ENCODE assay signal across 30 cellular contexts in the genomic region with DNA sequence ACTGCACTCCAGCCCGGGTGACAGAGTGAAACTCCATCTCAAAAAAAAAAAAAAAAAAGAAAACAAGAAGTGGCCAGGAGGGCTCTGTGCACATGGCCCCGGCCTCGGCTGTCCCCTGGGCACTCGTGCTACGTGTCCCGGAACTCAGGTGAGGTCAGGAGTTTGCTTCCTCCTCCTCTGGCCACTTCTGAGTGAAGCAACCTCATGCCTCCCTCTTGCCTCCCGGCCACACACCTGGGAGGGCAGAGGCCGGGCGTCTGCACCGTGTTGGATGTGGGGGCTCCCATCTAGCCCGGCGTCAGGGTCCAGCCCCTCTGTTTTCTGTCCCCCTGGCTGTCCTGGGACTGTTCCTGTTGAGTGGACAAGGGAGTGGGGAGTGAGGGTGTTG.
"Had no signal": no experiment of that assay in that cellular context is flagged by ENCODE, and none has a peak within 500 bp of the region (broad histone marks: within the 10 kb centered on the region; RNA-seq: fewer than 3 reads in every experiment).

No MANE protein-coding gene starts in this region.

- H3K36me3 ChIP-seq: ovary had no signal

- H3K4me3 Mint-ChIP-seq: activated CD8-positive, alpha-beta T cell treated with anti-CD3 and anti-CD28 coated beads for 36 hours; activated naive CD8-positive, alpha-beta T cell treated with anti-CD3 and anti-CD28 coated beads, Interleukin-2, amount 50 U/mL, for 24 hours; activated T-cell treated with anti-CD3 and anti-CD28 coated beads, Interleukin-2, amount 50 U/mL, for 4 hours; activated T-helper 17 cell treated with anti-CD3 and anti-CD28 coated beads, Interleukin-2, amount 50 U/mL, for 72 hours; natural killer cell treated with Interleukin-12 subunit alpha and Interleukin-12 subunit beta and Interleukin-15 and Interleukin-18, amount 100 ng/mL, for 72 hours; stimulated activated memory B cell treated with anti-CD40 and anti-IgM and Interleukin-4, amounts not matched to agents 10 μg/mL and 1 μg/mL and 100 μg/mL, for 72 hours; stimulated activated naive CD8-positive, alpha-beta T cell treated with anti-CD3 and anti-CD28 coated beads, Interleukin-15, amount 100 ng/mL, for 72 hours had no signal

- H3K27ac Mint-ChIP-seq: activated CD8-positive, alpha-beta T cell treated with anti-CD3 and anti-CD28 coated beads for 36 hours; activated naive CD8-positive, alpha-beta T cell treated with anti-CD3 and anti-CD28 coated beads, Interleukin-2, amount 50 U/mL, for 24 hours; activated T-helper 17 cell treated with anti-CD3 and anti-CD28 coated beads, Interleukin-2, amount 50 U/mL, for 72 hours; natural killer cell treated with Interleukin-12 subunit alpha and Interleukin-12 subunit beta and Interleukin-15 and Interleukin-18, amount 100 ng/mL, for 72 hours; progenitor cell of endocrine pancreas; stimulated activated memory B cell treated with anti-CD40 and anti-IgM and Interleukin-4, amounts not matched to agents 10 μg/mL and 1 μg/mL and 100 μg/mL, for 72 hours; stimulated activated naive CD8-positive, alpha-beta T cell treated with anti-CD3 and anti-CD28 coated beads, Interleukin-15, amount 100 ng/mL, for 72 hours had no signal

- H3K4me1 Mint-ChIP-seq: activated T-helper 17 cell treated with anti-CD3 and anti-CD28 coated beads, Interleukin-2, amount 50 U/mL, for 72 hours; stimulated activated memory B cell treated with anti-CD40 and anti-IgM and Interleukin-4, amounts not matched to agents 10 μg/mL and 1 μg/mL and 100 μg/mL, for 72 hours; stimulated activated naive CD8-positive, alpha-beta T cell treated with anti-CD3 and anti-CD28 coated beads, Interleukin-15, amount 100 ng/mL, for 72 hours had no signal

- H3K4me3 ChIP-seq: esophagus squamous epithelium, hepatocyte, ovary, sigmoid colon, smooth muscle cell had no signal

- DNase-seq: activated CD4-positive, alpha-beta T cell treated with anti-CD3 and anti-CD28 coated beads, Interleukin-2, amount 50 U/mL, for 1 hour; activated CD8-positive, alpha-beta T cell treated with anti-CD3 and anti-CD28 coated beads for 36 hours; activated gamma-delta T cell treated with Interleukin-2 at 50 U/mL for 16 hours; activated naive CD4-positive, alpha-beta T cell treated with anti-CD3 and anti-CD28 coated beads, Interleukin-2, amount 50 U/mL, for 16 hours; activated naive CD8-positive, alpha-beta T cell treated with anti-CD3 and anti-CD28 coated beads, Interleukin-2, amount 50 U/mL, for 24 hours; activated T-cell treated with anti-CD3 and anti-CD28 coated beads, Interleukin-2, amount 50 U/mL, for 4 hours; amygdala; central memory CD4-positive, alpha-beta T cell; dermis blood vessel endothelial cell; effector CD4-positive, alpha-beta T cell; esophagus squamous epithelium; islet precursor cell; left cardiac atrium; mesendoderm; ovary; sigmoid colon; stimulated activated CD4-positive, alpha-beta T cell treated with anti-CD3 and anti-CD28 coated beads, Interleukin-1b, Interleukin-23, amount 100 ng/mL, for 48 hours; stimulated activated CD4-positive, alpha-beta T cell treated with anti-CD3 and anti-CD28 coated beads, Interleukin-4, amount 100 ng/mL, for 4 hours; stimulated activated CD8-positive, alpha-beta memory T cell treated with anti-CD3 and anti-CD28 coated beads, Interleukin-4, amount 100 ng/mL, for 48 hours; stimulated activated naive CD8-positive, alpha-beta T cell treated with anti-CD3 and anti-CD28 coated beads, Interleukin-15, amount 100 ng/mL, for 72 hours; T-helper 2 cell had no signal

- H3K9me3 Mint-ChIP-seq: activated CD8-positive, alpha-beta T cell treated with anti-CD3 and anti-CD28 coated beads for 36 hours; activated naive CD8-positive, alpha-beta T cell treated with anti-CD3 and anti-CD28 coated beads, Interleukin-2, amount 50 U/mL, for 24 hours; activated T-cell treated with anti-CD3 and anti-CD28 coated beads, Interleukin-2, amount 50 U/mL, for 4 hours; activated T-helper 17 cell treated with anti-CD3 and anti-CD28 coated beads, Interleukin-2, amount 50 U/mL, for 72 hours; natural killer cell treated with Interleukin-12 subunit alpha and Interleukin-12 subunit beta and Interleukin-15 and Interleukin-18, amount 100 ng/mL, for 72 hours; stimulated activated memory B cell treated with anti-CD40 and anti-IgM and Interleukin-4, amounts not matched to agents 10 μg/mL and 1 μg/mL and 100 μg/mL, for 72 hours; stimulated activated naive CD8-positive, alpha-beta T cell treated with anti-CD3 and anti-CD28 coated beads, Interleukin-15, amount 100 ng/mL, for 72 hours had no signal

- H3K27me3 ChIP-seq: esophagus squamous epithelium, hepatocyte, ovary, sigmoid colon had no signal

- H3K36me3 Mint-ChIP-seq: natural killer cell treated with Interleukin-12 subunit alpha and Interleukin-12 subunit beta and Interleukin-15 and Interleukin-18, amount 100 ng/mL, for 72 hours had no signal

- H3K9me3 ChIP-seq: esophagus squamous epithelium, ovary, sigmoid colon had no signal

- FAIRE-seq: endometrium, frontal cortex had no signal

- H3K27ac ChIP-seq: epithelial cell of prostate, esophagus squamous epithelium, hepatocyte, ovary, sigmoid colon had no signal

- H3K27me3 Mint-ChIP-seq: activated CD8-positive, alpha-beta T cell treated with anti-CD3 and anti-CD28 coated beads for 36 hours; activated naive CD8-positive, alpha-beta T cell treated with anti-CD3 and anti-CD28 coated beads, Interleukin-2, amount 50 U/mL, for 24 hours; activated T-helper 17 cell treated with anti-CD3 and anti-CD28 coated beads, Interleukin-2, amount 50 U/mL, for 72 hours; natural killer cell treated with Interleukin-12 subunit alpha and Interleukin-12 subunit beta and Interleukin-15 and Interleukin-18, amount 100 ng/mL, for 72 hours; progenitor cell of endocrine pancreas; stimulated activated memory B cell treated with anti-CD40 and anti-IgM and Interleukin-4, amounts not matched to agents 10 μg/mL and 1 μg/mL and 100 μg/mL, for 72 hours; stimulated activated naive CD8-positive, alpha-beta T cell treated with anti-CD3 and anti-CD28 coated beads, Interleukin-15, amount 100 ng/mL, for 72 hours had no signal

- ATAC-seq: activated CD8-positive, alpha-beta T cell treated with anti-CD3 and anti-CD28 coated beads for 36 hours; activated naive CD8-positive, alpha-beta T cell treated with anti-CD3 and anti-CD28 coated beads, Interleukin-2, amount 50 U/mL, for 24 hours; activated T-cell treated with anti-CD3 and anti-CD28 coated beads, Interleukin-2, amount 50 U/mL, for 4 hours; activated T-helper 17 cell treated with anti-CD3 and anti-CD28 coated beads, Interleukin-2, amount 50 U/mL, for 72 hours; left cardiac atrium; natural killer cell treated with Interleukin-12 subunit alpha and Interleukin-12 subunit beta and Interleukin-15 and Interleukin-18, amount 100 ng/mL, for 72 hours; stimulated activated memory B cell treated with anti-CD40 and anti-IgM and Interleukin-4, amounts not matched to agents 10 μg/mL and 1 μg/mL and 100 μg/mL, for 72 hours had no signal
